ENCODE assay signal across 7 cellular contexts in the genomic region with DNA sequence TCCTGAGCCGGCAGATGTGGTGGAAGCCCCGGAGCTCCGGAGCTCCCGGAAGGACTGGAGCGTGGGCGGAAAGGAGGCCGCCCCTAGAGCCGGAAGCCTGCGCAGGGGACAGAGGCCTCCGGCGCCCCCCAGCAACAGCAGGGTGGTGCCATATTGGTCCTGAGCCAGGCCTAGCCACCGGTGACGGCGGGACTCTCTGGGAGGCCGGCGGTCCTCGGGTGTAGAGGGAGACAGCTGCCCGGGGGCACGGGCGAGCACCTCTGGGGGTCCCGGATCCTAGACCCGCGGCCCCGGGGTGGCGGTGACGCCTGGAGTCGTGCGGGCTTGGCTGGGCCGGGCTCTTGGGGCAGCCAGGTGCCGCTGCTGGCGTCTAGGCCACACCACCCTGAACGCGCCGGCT.
DNase-seq lines count a peak whose midpoint lies in the region; ATAC-seq, FAIRE-seq and TF ChIP-seq lines count a peak whose summit lies in the region.
"Not testable (repeated sequence)": the region's sequence is repeated elsewhere in the genome, so short reads cannot be mapped to it uniquely, and the experiment has no call there.

No MANE protein-coding gene starts in this region.

- H3K27ac ChIP-seq in body of pancreas; HepG2 (ENCODE audit: extremely low read length, insufficient read depth, low read length): not testable (repeated sequence)

- not testable (repeated sequence) for H3K4me2 ChIP-seq in HepG2 (ENCODE audit: low read depth, low read length)

- H3K27me3 ChIP-seq in NT2/D1 (ENCODE audit: insufficient read depth, insufficient read length) (peaks cover 10% of the 10 kb centered on the region), body of pancreas (peaks cover 0 to 10% of the 10 kb centered on the region in 2 donors)
- H3K27me3 ChIP-seq in HepG2 (ENCODE audit: control insufficient read depth in 1 of 2, insufficient read depth in 2 of 2, low read length in 2 of 2) = not testable (repeated sequence)

- peak; percentile 70 for ATAC-seq in GM18868 (IDR thresholded peaks at IDR 0.05; ENCODE audit: unreplicated experiment)
- peak; percentile 67 for ATAC-seq in GM21367 (IDR thresholded peaks at IDR 0.05; ENCODE audit: unreplicated experiment)
- ATAC-seq in HG02623 (IDR thresholded peaks at IDR 0.05; ENCODE audit: unreplicated experiment) = peak; percentile 58
- ATAC-seq in HG03135 (IDR thresholded peaks at IDR 0.05; ENCODE audit: unreplicated experiment) = peak; percentile 65
- peak; percentile 63 for ATAC-seq in body of pancreas
- peak; percentile 87 for ATAC-seq in HepG2

- not testable (repeated sequence) for H3K36me3 ChIP-seq in NT2/D1 (ENCODE audit: insufficient read depth, insufficient read length, low read length); body of pancreas (replicated peaks in 1 of 2; ENCODE audit: insufficient read depth in 1 of 2, low read depth in 2 of 2); HepG2 (replicated peaks in 1 of 2; ENCODE audit: control insufficient read depth in 1 of 2, insufficient read depth in 2 of 2, low read length in 2 of 2)

- H3K9me3 ChIP-seq in NT2/D1 (ENCODE audit: insufficient read depth, low read length); body of pancreas; HepG2 (ENCODE audit: low read length): not testable (repeated sequence)

- not testable (repeated sequence) for FAIRE-seq in HepG2 (lab: Jason Lieb, UNC)

- not testable (repeated sequence) for DNase-seq in NT2/D1 (ENCODE audit: low read depth, low spot score); body of pancreas; HepG2 (ENCODE audit: low spot score)

- peak overlapping the region; percentile 37 for H3K4me3 ChIP-seq in NT2/D1 (ENCODE audit: insufficient read length, low read depth)
- H3K4me3 ChIP-seq in body of pancreas; HepG2 (replicated peaks in 1 of 3; ENCODE audit: insufficient read depth in 1 of 3, low read depth in 2 of 3, low read length in 3 of 3): not testable (repeated sequence)

- 18 to 31% methylated on average over 13 to 34 of the region's 34 CpGs for WGBS in body of pancreas, 2 donors
- 40% methylated on average over 18 of the region's 34 CpGs for WGBS in HepG2 (ENCODE audit: low lambda C conversion rate)

- H3K9ac ChIP-seq in NT2/D1 (ENCODE audit: insufficient read length, low read depth); HepG2 (ENCODE audit: insufficient read depth, low read depth, low read length): not testable (repeated sequence)

- not testable (repeated sequence) for BruUV-seq in HepG2 (replicated peaks; lab: Mats Ljungman, UMichigan)

- in situ Hi-C loops in HepG2 (cut with HindIII; ENCODE audit: extremely low pct_ligation_motif_present, low pct_unique_long_range_greater_than_20kb) = not testable (repeated sequence)

- not testable (repeated sequence) for H4K20me1 ChIP-seq in HepG2 (ENCODE audit: insufficient read depth, low read length)

- not testable (repeated sequence) for TF ChIP-seq EP300 in HepG2 (IDR thresholded peaks at IDR 0.05; ENCODE audit: low read depth in 2 of 2, low read length in 2 of 2); HepG2 (CRISPR knock-in tag; IDR thresholded peaks at IDR 0.05; ENCODE audit: borderline replicate concordance)

- POLR2A ChIA-PET in HepG2 (lab: Yijun Ruan, JAX) = not testable (repeated sequence)

- not testable (repeated sequence) for TF ChIP-seq RAD21 in HepG2 (CRISPR knock-in tag; IDR thresholded peaks at IDR 0.05)

- CTCF ChIA-PET in HepG2 (lab: Yijun Ruan, JAX; ENCODE audit: low intra/inter-chr PET ratio, low total read pairs) = not testable (repeated sequence)

- intact Hi-C loops in body of pancreas (cut with DNase I); HepG2 (cut with micrococcal nuclease; ENCODE audit: unreplicated experiment): not testable (repeated sequence)

- H3K4me1 ChIP-seq in NT2/D1 (ENCODE audit: insufficient read depth, insufficient read length); body of pancreas; HepG2 (ENCODE audit: insufficient read depth, low read length): not testable (repeated sequence)

- not testable (repeated sequence) for H2AFZ ChIP-seq in HepG2 (ENCODE audit: low read length)

- not testable (repeated sequence) for TF ChIP-seq POLR2A in body of pancreas (IDR thresholded peaks at IDR 0.05); HepG2 (IDR thresholded peaks at IDR 0.05; ENCODE audit: insufficient read depth in 1 of 2, low read depth in 2 of 2, low read length in 2 of 2)

- TF ChIP-seq CTCF in body of pancreas (IDR thresholded peaks at IDR 0.05); HepG2 (CRISPR knock-in tag; IDR thresholded peaks at IDR 0.05): not testable (repeated sequence)

- H3K79me2 ChIP-seq in HepG2 (ENCODE audit: insufficient read depth, low read length) = not testable (repeated sequence)
